Comparison of ENCODE assay signal across 1 cellular context in genomic region chr19:10615429-10616023, GRCh38.
TF ChIP-seq lines count a peak whose summit lies in the region.

No MANE protein-coding gene starts in this region.

TF ChIP-seq in IMR-90, 13 proteins besides CTCF, POLR2A, EP300 and RAD21:
- TF ChIP-seq MAZ (IDR thresholded peaks at IDR 0.05; ENCODE audit: borderline replicate concordance, low read depth, low read length) (no peak), FOS (IDR thresholded peaks at IDR 0.05; ENCODE audit: low read depth, low read length) (no peak), MAFK (IDR thresholded peaks at IDR 0.05; ENCODE audit: low read depth, low read length) (no peak), MXI1 (IDR thresholded peaks at IDR 0.05; ENCODE audit: borderline replicate concordance, low read depth, low read length) (no peak), CHD1 (IDR thresholded peaks at IDR 0.05; ENCODE audit: low read depth, low read length) (no peak), NFE2L2 (IDR thresholded peaks at IDR 0.05; ENCODE audit: low read depth, low read length) (no peak), CEBPB (IDR thresholded peaks at IDR 0.05; ENCODE audit: low read depth, low read length) (no peak), RCOR1 (IDR thresholded peaks at IDR 0.05; ENCODE audit: insufficient replicate concordance, low read length) (no peak), ELK1 (IDR thresholded peaks at IDR 0.05; ENCODE audit: borderline replicate concordance, low read depth, low read length) (no peak), USF2 (IDR thresholded peaks at IDR 0.05; ENCODE audit: low read depth, low read length) (no peak), SMC3 (IDR thresholded peaks at IDR 0.05; ENCODE audit: low read depth, low read length) (no peak), RFX5 (IDR thresholded peaks at IDR 0.05; ENCODE audit: low read depth, low read length) (no peak), BHLHE40 (IDR thresholded peaks at IDR 0.05; ENCODE audit: low read depth, low read length) (no peak)
TF ChIP-seq in IMR-90: peak in this region for 0.
